1 cellular context compared by ENCODE assay signal in the genomic region with DNA sequence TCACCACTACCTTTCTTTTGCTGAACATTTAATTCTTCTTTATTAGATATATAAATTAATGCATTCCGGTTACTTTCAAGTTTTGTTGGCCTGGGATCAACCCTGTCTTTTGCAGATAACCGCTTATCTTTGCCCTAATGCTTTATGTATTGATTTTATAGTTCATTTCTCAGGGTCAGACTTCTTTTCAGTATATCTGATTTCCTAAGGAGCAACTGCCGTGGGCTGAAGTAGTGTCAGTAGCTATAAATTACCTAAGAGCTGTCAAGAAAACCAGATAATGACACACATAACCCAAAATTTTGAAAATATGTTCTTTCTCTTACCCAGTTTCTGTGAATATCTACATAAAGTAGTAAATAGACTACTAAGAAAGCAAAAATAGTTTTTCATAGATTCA.
TF ChIP-seq lines count a peak whose summit lies in the region.

No MANE protein-coding gene starts in this region.

TF ChIP-seq in K562, 482 proteins besides CTCF, POLR2A, EP300 and RAD21 (continued from another document):
- TF ChIP-seq, protein P1, sequence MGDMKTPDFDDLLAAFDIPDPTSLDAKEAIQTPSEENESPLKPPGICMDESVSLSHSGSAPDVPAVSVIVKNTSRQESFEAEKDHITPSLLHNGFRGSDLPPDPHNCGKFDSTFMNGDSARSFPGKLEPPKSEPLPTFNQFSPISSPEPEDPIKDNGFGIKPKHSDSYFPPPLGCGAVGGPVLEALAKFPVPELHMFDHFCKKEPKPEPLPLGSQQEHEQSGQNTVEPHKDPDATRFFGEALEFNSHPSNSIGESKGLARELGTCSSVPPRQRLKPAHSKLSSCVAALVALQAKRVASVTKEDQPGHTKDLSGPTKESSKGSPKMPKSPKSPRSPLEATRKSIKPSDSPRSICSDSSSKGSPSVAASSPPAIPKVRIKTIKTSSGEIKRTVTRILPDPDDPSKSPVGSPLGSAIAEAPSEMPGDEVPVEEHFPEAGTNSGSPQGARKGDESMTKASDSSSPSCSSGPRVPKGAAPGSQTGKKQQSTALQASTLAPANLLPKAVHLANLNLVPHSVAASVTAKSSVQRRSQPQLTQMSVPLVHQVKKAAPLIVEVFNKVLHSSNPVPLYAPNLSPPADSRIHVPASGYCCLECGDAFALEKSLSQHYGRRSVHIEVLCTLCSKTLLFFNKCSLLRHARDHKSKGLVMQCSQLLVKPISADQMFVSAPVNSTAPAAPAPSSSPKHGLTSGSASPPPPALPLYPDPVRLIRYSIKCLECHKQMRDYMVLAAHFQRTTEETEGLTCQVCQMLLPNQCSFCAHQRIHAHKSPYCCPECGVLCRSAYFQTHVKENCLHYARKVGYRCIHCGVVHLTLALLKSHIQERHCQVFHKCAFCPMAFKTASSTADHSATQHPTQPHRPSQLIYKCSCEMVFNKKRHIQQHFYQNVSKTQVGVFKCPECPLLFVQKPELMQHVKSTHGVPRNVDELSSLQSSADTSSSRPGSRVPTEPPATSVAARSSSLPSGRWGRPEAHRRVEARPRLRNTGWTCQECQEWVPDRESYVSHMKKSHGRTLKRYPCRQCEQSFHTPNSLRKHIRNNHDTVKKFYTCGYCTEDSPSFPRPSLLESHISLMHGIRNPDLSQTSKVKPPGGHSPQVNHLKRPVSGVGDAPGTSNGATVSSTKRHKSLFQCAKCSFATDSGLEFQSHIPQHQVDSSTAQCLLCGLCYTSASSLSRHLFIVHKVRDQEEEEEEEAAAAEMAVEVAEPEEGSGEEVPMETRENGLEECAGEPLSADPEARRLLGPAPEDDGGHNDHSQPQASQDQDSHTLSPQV (IDR thresholded peaks at IDR 0.05) = 0 out of 2 replicates have a peak, but pooled peaks have one; percentile 13
- no peak for TF ChIP-seq FOXA3 (CRISPR knock-in tag; conservative IDR thresholded peaks at IDR 0.05 in 1 of 2, IDR thresholded peaks at IDR 0.05 in 1 of 2)
- peak; percentile 71 for TF ChIP-seq SMARCA4 (IDR thresholded peaks at IDR 0.05)
- TF ChIP-seq, protein P2, sequence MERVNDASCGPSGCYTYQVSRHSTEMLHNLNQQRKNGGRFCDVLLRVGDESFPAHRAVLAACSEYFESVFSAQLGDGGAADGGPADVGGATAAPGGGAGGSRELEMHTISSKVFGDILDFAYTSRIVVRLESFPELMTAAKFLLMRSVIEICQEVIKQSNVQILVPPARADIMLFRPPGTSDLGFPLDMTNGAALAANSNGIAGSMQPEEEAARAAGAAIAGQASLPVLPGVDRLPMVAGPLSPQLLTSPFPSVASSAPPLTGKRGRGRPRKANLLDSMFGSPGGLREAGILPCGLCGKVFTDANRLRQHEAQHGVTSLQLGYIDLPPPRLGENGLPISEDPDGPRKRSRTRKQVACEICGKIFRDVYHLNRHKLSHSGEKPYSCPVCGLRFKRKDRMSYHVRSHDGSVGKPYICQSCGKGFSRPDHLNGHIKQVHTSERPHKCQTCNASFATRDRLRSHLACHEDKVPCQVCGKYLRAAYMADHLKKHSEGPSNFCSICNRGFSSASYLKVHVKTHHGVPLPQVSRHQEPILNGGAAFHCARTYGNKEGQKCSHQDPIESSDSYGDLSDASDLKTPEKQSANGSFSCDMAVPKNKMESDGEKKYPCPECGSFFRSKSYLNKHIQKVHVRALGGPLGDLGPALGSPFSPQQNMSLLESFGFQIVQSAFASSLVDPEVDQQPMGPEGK (CRISPR knock-in tag; IDR thresholded peaks at IDR 0.05; ENCODE audit: borderline replicate concordance) = no peak
- TF ChIP-seq, protein P3, sequence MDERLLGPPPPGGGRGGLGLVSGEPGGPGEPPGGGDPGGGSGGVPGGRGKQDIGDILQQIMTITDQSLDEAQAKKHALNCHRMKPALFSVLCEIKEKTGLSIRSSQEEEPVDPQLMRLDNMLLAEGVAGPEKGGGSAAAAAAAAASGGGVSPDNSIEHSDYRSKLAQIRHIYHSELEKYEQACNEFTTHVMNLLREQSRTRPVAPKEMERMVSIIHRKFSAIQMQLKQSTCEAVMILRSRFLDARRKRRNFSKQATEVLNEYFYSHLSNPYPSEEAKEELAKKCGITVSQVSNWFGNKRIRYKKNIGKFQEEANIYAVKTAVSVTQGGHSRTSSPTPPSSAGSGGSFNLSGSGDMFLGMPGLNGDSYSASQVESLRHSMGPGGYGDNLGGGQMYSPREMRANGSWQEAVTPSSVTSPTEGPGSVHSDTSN (CRISPR knock-in tag; IDR thresholded peaks at IDR 0.05; ENCODE audit: low read depth) = no peak
- TF ChIP-seq, protein P3 (tag; conservative IDR thresholded peaks at IDR 0.05; ENCODE audit: low read depth) = peak; percentile 80
- TF ChIP-seq HNRNPK (IDR thresholded peaks at IDR 0.05; ENCODE audit: low read depth, low read length, poor library complexity, severe bottlenecking) = no peak
- TF ChIP-seq, protein P4, sequence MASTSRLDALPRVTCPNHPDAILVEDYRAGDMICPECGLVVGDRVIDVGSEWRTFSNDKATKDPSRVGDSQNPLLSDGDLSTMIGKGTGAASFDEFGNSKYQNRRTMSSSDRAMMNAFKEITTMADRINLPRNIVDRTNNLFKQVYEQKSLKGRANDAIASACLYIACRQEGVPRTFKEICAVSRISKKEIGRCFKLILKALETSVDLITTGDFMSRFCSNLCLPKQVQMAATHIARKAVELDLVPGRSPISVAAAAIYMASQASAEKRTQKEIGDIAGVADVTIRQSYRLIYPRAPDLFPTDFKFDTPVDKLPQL (IDR thresholded peaks at IDR 0.05; ENCODE audit: extremely low read depth, insufficient read length) = no peak
- TF ChIP-seq ARID1B (IDR thresholded peaks at IDR 0.05) = peak; percentile 72
- peak; percentile 97 for TF ChIP-seq MEIS2 (IDR thresholded peaks at IDR 0.05; ENCODE audit: partially characterized antibody)
- no peak for TF ChIP-seq RNF2 (IDR thresholded peaks at IDR 0.05)
- TF ChIP-seq SMARCE1 (IDR thresholded peaks at IDR 0.05) = peak; percentile 35; the same call in 1 of the 2 replicates
- TF ChIP-seq, protein P5, sequence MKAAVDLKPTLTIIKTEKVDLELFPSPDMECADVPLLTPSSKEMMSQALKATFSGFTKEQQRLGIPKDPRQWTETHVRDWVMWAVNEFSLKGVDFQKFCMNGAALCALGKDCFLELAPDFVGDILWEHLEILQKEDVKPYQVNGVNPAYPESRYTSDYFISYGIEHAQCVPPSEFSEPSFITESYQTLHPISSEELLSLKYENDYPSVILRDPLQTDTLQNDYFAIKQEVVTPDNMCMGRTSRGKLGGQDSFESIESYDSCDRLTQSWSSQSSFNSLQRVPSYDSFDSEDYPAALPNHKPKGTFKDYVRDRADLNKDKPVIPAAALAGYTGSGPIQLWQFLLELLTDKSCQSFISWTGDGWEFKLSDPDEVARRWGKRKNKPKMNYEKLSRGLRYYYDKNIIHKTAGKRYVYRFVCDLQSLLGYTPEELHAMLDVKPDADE (conservative IDR thresholded peaks at IDR 0.05; ENCODE audit: control insufficient read depth, low read depth, low read length) = no peak
- TF ChIP-seq CBFA2T3 (IDR thresholded peaks at IDR 0.05) = peak; percentile 68
- peak; percentile 22; the same call in 1 of the 2 replicates for TF ChIP-seq JUND (IDR thresholded peaks at IDR 0.05; ENCODE audit: borderline replicate concordance, low read depth, low read length)
- no peak; the same call in 2 of the 3 replicates for TF ChIP-seq JUND (tag; IDR thresholded peaks at IDR 0.05; ENCODE audit: borderline replicate concordance, low read depth, low read length)
- no peak for TF ChIP-seq SPI1 (IDR thresholded peaks at IDR 0.05; ENCODE audit: borderline replicate concordance, low read depth, low read length)
- TF ChIP-seq, protein P6, sequence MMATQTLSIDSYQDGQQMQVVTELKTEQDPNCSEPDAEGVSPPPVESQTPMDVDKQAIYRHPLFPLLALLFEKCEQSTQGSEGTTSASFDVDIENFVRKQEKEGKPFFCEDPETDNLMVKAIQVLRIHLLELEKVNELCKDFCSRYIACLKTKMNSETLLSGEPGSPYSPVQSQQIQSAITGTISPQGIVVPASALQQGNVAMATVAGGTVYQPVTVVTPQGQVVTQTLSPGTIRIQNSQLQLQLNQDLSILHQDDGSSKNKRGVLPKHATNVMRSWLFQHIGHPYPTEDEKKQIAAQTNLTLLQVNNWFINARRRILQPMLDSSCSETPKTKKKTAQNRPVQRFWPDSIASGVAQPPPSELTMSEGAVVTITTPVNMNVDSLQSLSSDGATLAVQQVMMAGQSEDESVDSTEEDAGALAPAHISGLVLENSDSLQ (IDR thresholded peaks at IDR 0.05) = peak; percentile 89
- no peak for TF ChIP-seq ZNF699 (CRISPR knock-in tag; IDR thresholded peaks at IDR 0.05; ENCODE audit: insufficient replicate concordance)
- no peak for TF ChIP-seq ZNF695 (CRISPR knock-in tag; IDR thresholded peaks at IDR 0.05)
- TF ChIP-seq, protein P7, sequence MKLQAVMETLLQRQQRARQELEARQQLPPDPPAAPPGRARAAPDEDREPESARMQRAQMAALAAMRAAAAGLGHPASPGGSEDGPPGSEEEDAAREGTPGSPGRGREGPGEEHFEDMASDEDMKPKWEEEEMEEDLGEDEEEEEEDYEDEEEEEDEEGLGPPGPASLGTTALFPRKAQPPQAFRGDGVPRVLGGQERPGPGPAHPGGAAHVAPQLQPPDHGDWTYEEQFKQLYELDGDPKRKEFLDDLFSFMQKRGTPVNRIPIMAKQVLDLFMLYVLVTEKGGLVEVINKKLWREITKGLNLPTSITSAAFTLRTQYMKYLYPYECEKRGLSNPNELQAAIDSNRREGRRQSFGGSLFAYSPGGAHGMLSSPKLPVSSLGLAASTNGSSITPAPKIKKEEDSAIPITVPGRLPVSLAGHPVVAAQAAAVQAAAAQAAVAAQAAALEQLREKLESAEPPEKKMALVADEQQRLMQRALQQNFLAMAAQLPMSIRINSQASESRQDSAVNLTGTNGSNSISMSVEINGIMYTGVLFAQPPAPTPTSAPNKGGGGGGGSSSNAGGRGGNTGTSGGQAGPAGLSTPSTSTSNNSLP (IDR thresholded peaks at IDR 0.05; ENCODE audit: borderline replicate concordance, low read depth, low read length) = peak; percentile 89; the same call in 1 of the 2 replicates
- TF ChIP-seq SAP30 (IDR thresholded peaks at IDR 0.05; ENCODE audit: borderline replicate concordance, insufficient read depth, low read depth, low read length, poor library complexity, severe bottlenecking) = no peak
- TF ChIP-seq, protein P8, sequence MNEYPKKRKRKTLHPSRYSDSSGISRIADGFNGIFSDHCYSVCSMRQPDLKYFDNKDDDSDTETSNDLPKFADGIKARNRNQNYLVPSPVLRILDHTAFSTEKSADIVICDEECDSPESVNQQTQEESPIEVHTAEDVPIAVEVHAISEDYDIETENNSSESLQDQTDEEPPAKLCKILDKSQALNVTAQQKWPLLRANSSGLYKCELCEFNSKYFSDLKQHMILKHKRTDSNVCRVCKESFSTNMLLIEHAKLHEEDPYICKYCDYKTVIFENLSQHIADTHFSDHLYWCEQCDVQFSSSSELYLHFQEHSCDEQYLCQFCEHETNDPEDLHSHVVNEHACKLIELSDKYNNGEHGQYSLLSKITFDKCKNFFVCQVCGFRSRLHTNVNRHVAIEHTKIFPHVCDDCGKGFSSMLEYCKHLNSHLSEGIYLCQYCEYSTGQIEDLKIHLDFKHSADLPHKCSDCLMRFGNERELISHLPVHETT (CRISPR knock-in tag; conservative IDR thresholded peaks at IDR 0.05 in 1 of 2, IDR thresholded peaks at IDR 0.05 in 1 of 2) = 0 out of 4 replicates have a peak, but pooled peaks of 1 of the 2 experiments have one; percentile 33
- TF ChIP-seq NCOR1 (IDR thresholded peaks at IDR 0.05) = peak; percentile 27; the same call in 1 of the 2 replicates
- TF ChIP-seq, protein P9, sequence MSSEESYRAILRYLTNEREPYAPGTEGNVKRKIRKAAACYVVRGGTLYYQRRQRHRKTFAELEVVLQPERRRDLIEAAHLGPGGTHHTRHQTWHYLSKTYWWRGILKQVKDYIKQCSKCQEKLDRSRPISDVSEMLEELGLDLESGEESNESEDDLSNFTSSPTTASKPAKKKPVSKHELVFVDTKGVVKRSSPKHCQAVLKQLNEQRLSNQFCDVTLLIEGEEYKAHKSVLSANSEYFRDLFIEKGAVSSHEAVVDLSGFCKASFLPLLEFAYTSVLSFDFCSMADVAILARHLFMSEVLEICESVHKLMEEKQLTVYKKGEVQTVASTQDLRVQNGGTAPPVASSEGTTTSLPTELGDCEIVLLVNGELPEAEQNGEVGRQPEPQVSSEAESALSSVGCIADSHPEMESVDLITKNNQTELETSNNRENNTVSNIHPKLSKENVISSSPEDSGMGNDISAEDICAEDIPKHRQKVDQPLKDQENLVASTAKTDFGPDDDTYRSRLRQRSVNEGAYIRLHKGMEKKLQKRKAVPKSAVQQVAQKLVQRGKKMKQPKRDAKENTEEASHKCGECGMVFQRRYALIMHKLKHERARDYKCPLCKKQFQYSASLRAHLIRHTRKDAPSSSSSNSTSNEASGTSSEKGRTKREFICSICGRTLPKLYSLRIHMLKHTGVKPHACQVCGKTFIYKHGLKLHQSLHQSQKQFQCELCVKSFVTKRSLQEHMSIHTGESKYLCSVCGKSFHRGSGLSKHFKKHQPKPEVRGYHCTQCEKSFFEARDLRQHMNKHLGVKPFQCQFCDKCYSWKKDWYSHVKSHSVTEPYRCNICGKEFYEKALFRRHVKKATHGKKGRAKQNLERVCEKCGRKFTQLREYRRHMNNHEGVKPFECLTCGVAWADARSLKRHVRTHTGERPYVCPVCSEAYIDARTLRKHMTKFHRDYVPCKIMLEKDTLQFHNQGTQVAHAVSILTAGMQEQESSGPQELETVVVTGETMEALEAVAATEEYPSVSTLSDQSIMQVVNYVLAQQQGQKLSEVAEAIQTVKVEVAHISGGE (CRISPR knock-in tag; IDR thresholded peaks at IDR 0.05) = no peak
- no peak for TF ChIP-seq ZNF224 (CRISPR knock-in tag; IDR thresholded peaks at IDR 0.05)
- peak in 1 of 2 experiments; percentile 46; a peak in 1 of 4 replicates for TF ChIP-seq RCOR1 (IDR thresholded peaks at IDR 0.05; ENCODE audit: borderline replicate concordance in 1 of 2, low read depth in 2 of 2, low read length in 2 of 2)
- TF ChIP-seq TAL1 (IDR thresholded peaks at IDR 0.05) = 0 out of 2 replicates have a peak, but pooled peaks have one; percentile 36
- TF ChIP-seq TBL1XR1 (IDR thresholded peaks at IDR 0.05; ENCODE audit: low read length in 2 of 2) = peak in 1 of 2 experiments; percentile 42; a peak in 1 of 4 replicates
